12 cellular contexts compared by ENCODE assay signal in the genomic region with DNA sequence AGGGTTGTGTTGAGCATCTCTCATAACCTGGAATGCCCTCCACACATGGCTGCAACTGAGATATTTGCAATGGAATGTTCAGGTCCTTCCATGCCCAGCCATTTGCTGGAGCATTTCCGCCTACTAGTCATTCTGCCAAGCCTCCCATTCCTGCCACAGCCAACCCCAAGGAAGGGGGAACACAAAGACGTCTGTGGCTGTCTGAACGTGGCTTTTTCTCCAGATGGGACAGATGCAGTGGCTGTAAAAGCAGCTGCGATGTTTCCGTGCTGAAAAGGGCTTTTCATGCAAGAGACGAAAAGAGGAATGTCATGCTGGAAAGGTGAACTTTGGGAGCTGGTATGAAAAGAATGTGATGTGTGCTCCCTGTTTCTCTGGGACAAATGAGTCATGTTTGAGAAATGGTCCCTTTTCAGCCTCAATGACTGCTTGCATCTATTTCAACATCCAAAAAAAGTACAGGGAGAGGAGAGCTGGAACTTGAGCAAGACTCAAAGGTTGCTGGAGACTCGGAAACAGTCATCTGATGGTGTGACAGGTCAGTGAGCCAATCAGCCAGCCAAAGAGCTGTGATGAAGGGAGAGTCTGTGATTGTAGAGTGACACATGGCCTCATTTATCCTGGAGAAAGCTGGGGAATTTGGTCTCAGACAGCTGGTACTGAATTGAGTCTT.
A peak's percentile ranks its signal among the peaks of the same experiment; 100 is the strongest.
DNase-seq lines count a peak whose midpoint lies in the region; ATAC-seq and TF ChIP-seq lines count a peak whose summit lies in the region.
"Had no signal": no experiment of that assay in that cellular context is flagged by ENCODE, and none has a peak within 500 bp of the region (broad histone marks: within the 10 kb centered on the region; RNA-seq: fewer than 3 reads in every experiment).

No MANE protein-coding gene starts in this region.

- ATAC-seq in HG03159 (IDR thresholded peaks at IDR 0.05; ENCODE audit: unreplicated experiment), result no peak

- H3K9ac ChIP-seq in adipocyte (ENCODE audit: low read length), result peak overlapping the region; percentile 27

- H3K9me2 ChIP-seq in hepatocyte (replicated peaks; ENCODE audit: insufficient read depth), result no peaks in the 10 kb centered on the region

- DNase-seq in GM04504 (ENCODE audit: low read depth), result peak; percentile 24
- DNase-seq in adipocyte (ENCODE audit: low read depth), result peak; percentile 46
- DNase-seq in hepatocyte (ENCODE audit: low spot score), result peak; percentile 70
- peak; percentile 74 for DNase-seq in pons (ENCODE audit: low spot score)
- DNase-seq in activated CD4-positive, alpha-beta T cell treated with anti-CD3 and anti-CD28 coated beads for 1 hour, result no peak
- no peak for DNase-seq in NK-92 treated with Interleukin-12 subunit alpha and Interleukin-12 subunit beta, amount 100 ng/mL, for 24 hours (lab: John Stamatoyannopoulos, UW)
- no peak for DNase-seq in NCI-H146 treated with DMSO at 0.1 percent for 48 hours (lab: John Stamatoyannopoulos, UW; ENCODE audit: unreplicated experiment)
- DNase-seq: activated effector memory CD4-positive, alpha-beta T cell treated with anti-CD3 and anti-CD28 coated beads, Interleukin-2, amount 50 U/mL, for 16 hours; effector memory CD4-positive, alpha-beta T cell; immature natural killer cell; NCI-H748 treated with DMSO at 0.1 percent for 48 hours had no signal

- peak overlapping the region; percentile 26 for H3K4me2 ChIP-seq in hepatocyte

- H3K4me3 ChIP-seq in adipocyte (ENCODE audit: low read length) (no peak overlapping the region), hepatocyte (no peak overlapping the region)

- no peak for TF ChIP-seq CTCF in hepatocyte (IDR thresholded peaks at IDR 0.05; ENCODE audit: poor library complexity)

- H3K79me2 ChIP-seq in hepatocyte, result no peaks in the 10 kb centered on the region

- 35% methylated on average over 7 of the region's 7 CpGs for WGBS in hepatocyte (ENCODE audit: low lambda C conversion rate, missing lambda C conversion rate)

- peaks cover 4% of the 10 kb centered on the region for H3K4me1 ChIP-seq in adipocyte (ENCODE audit: control insufficient read depth, insufficient read depth, low read length)
- H3K4me1 ChIP-seq in hepatocyte (ENCODE audit: insufficient read depth), result no peaks in the 10 kb centered on the region

- H4K20me1 ChIP-seq in hepatocyte (ENCODE audit: insufficient read depth, poor library complexity, severe bottlenecking), result no peaks in the 10 kb centered on the region

- H3K9me3 ChIP-seq in adipocyte (ENCODE audit: control insufficient read depth, low read length) (no peaks in the 10 kb centered on the region), hepatocyte (ENCODE audit: low read depth) (no peaks in the 10 kb centered on the region)

- H3K36me3 ChIP-seq in adipocyte (ENCODE audit: control insufficient read depth, insufficient read depth, low read length, severe bottlenecking) (no peaks in the 10 kb centered on the region), hepatocyte (replicated peaks; ENCODE audit: insufficient read depth, low read depth) (no peaks in the 10 kb centered on the region)

- H2AFZ ChIP-seq in hepatocyte, result no peak overlapping the region

- H3K27ac ChIP-seq in hepatocyte, result peak overlapping the region; percentile 80

- H3K27me3 ChIP-seq in adipocyte (replicated peaks; ENCODE audit: control insufficient read depth, insufficient read depth, low read length), result no peaks in the 10 kb centered on the region
- H3K27me3 ChIP-seq in hepatocyte, result no peaks in the 10 kb centered on the region

Comparison
In these comparisons a context has a peak if more than half of its experiments do, and no peak if none do; other contexts are left out.
1. DNase-seq: peak in GM04504 (single experiment), adipocyte (single experiment), hepatocyte (single experiment) and pons (single experiment); none in activated CD4-positive, alpha-beta T cell treated with anti-CD3 and anti-CD28 coated beads for 1 hour (single experiment), NK-92 treated with Interleukin-12 subunit alpha and Interleukin-12 subunit beta, amount 100 ng/mL, for 24 hours (single experiment) and NCI-H146 treated with DMSO at 0.1 percent for 48 hours (single experiment).